Comparison of ENCODE assay signal across 18 cellular contexts in genomic region chr7:24742764-24743163, GRCh38. TPM values are rescaled to one million over a fixed set of nuclear protein-coding genes. Genes with fewer than 3 reads are reported as not detected.
A peak's percentile ranks its signal among the peaks of the same experiment; 100 is the strongest.
DNase-seq lines count a peak whose midpoint lies in the region; ATAC-seq, FAIRE-seq and TF ChIP-seq lines count a peak whose summit lies in the region.
"Had no signal": no experiment of that assay in that cellular context is flagged by ENCODE, and none has a peak within 500 bp of the region (broad histone marks: within the 10 kb centered on the region; RNA-seq: fewer than 3 reads in every experiment).

No MANE protein-coding gene starts in this region.

- no TSS peak for BruUV-seq in A673 (replicated peaks; lab: Mats Ljungman, UMichigan)

- DNase-seq in A549 (ENCODE audit: low read depth in 1 of 2, low spot score in 1 of 2) = no peak
- no peak for DNase-seq in Peyer's patch
- no peak for DNase-seq in fibroblast of lung (ENCODE audit: low read depth in 2 of 2)
- no peak for DNase-seq in psoas muscle
- DNase-seq in NCI-H1436 treated with DMSO at 0.1 percent for 48 hours (lab: John Stamatoyannopoulos, UW) = no peak
- DNase-seq in A673 (ENCODE audit: low spot score) = no peak
- no peak for DNase-seq in WERI-Rb-1
- DNase-seq: CD4-positive, alpha-beta T cell; DND-41; GDM1; Karpas-422; NCI-H1417 treated with DMSO at 0.1 percent for 48 hours; NCI-H2029 treated with DMSO at 0.1 percent for 48 hours; NCI-H510A treated with DMSO at 0.1 percent for 48 hours had no signal

- H3K36me3 ChIP-seq in Peyer's patch (no peaks in the 10 kb centered on the region), fibroblast of lung (ENCODE audit: control insufficient read depth, insufficient read depth, low read length) (no peaks in the 10 kb centered on the region), psoas muscle (ENCODE audit: insufficient read depth in 1 of 2, low read depth in 1 of 2) (peaks cover 0 to 9% of the 10 kb centered on the region in 2 donors), A673 (ENCODE audit: insufficient read depth, low read length, poor library complexity, severe bottlenecking) (no peaks in the 10 kb centered on the region), WERI-Rb-1 (no peaks in the 10 kb centered on the region)

- POLR2A ChIA-PET in A549 (lab: Yijun Ruan, JAX) = interaction anchor here (1.1 to 1.7 kb wide), 3 partner anchors 15 to 383 kb away, joined by 3 to 5 read pairs (median 3); partner anchors contain the start of gene CYCS
- POLR2A ChIA-PET in A673 (lab: Charles Lee; ENCODE audit: low non-redundant PET) = no interaction called here

- H3K9ac ChIP-seq in fibroblast of lung (ENCODE audit: insufficient read depth, low read length) = no peak overlapping the region

- H4K20me1 ChIP-seq in fibroblast of lung (ENCODE audit: control insufficient read depth, extremely low read depth, insufficient read depth, low read length) = no peaks in the 10 kb centered on the region

- H3K4me1 ChIP-seq in A549 (peaks cover 41% of the 10 kb centered on the region), Peyer's patch (peaks cover 0 to 14% (median 0%) of the 10 kb centered on the region in 4 donors), fibroblast of lung (ENCODE audit: control insufficient read depth, extremely low read depth, insufficient read depth, low read length) (peaks cover 2% of the 10 kb centered on the region), psoas muscle (peaks cover 17% of the 10 kb centered on the region), A673 (ENCODE audit: insufficient read depth, low read length, poor library complexity, severe bottlenecking) (no peaks in the 10 kb centered on the region)

- TF ChIP-seq CTCF in A549 (IDR thresholded peaks at IDR 0.05) = no peak
- no peak for TF ChIP-seq CTCF in Peyer's patch (IDR thresholded peaks at IDR 0.05)
- no peak for TF ChIP-seq CTCF in fibroblast of lung (conservative IDR thresholded peaks at IDR 0.05 in 1 of 2, IDR thresholded peaks at IDR 0.05 in 1 of 2; ENCODE audit: low read depth in 1 of 2, low read length in 2 of 2)
- TF ChIP-seq CTCF in psoas muscle (IDR thresholded peaks at IDR 0.05) = no peak
- TF ChIP-seq CTCF in A673 (conservative IDR thresholded peaks at IDR 0.05; ENCODE audit: low read depth, low read length) = no peak
- TF ChIP-seq CTCF in WERI-Rb-1 (IDR thresholded peaks at IDR 0.05; ENCODE audit: low read depth, low read length) = no peak

- no peaks in the 10 kb centered on the region for H3K79me2 ChIP-seq in fibroblast of lung (ENCODE audit: control insufficient read depth, insufficient read depth, low read length)

- no peak for TF ChIP-seq POLR2A in A549 (IDR thresholded peaks at IDR 0.05; ENCODE audit: low read length)
- no peak for TF ChIP-seq POLR2A in Peyer's patch (IDR thresholded peaks at IDR 0.05)

- TF ChIP-seq RAD21 in A549 (conservative IDR thresholded peaks at IDR 0.05 in 1 of 2, IDR thresholded peaks at IDR 0.05 in 1 of 2) = no peak

- intact Hi-C loops in psoas muscle (cut with DNase I) (no loop called here), A673 (cut with micrococcal nuclease; ENCODE audit: unreplicated experiment) (loop anchor here (10.0 kb wide), 1 partner anchor 352 kb away; no protein-coding TSS in a partner anchor)

- H3K27ac ChIP-seq in A549 = peak overlapping the region; percentile 91 to 95
- peak overlapping the region in 3 of 4 donors; percentile 52 to 86 (median 69) for H3K27ac ChIP-seq in Peyer's patch
- H3K27ac ChIP-seq in fibroblast of lung (ENCODE audit: insufficient read depth, low read length) = peak overlapping the region; percentile 67
- H3K27ac ChIP-seq in psoas muscle = peak overlapping the region; percentile 74
- H3K27ac ChIP-seq in A673 (ENCODE audit: low read depth, low read length, poor library complexity, severe bottlenecking) = no peak overlapping the region
- no peak overlapping the region for H3K27ac ChIP-seq in WERI-Rb-1

- H3K4me2 ChIP-seq in A549 = peak overlapping the region; percentile 71
- H3K4me2 ChIP-seq in fibroblast of lung (ENCODE audit: extremely low read depth, insufficient read depth, low read length) = no peak overlapping the region

- TF ChIP-seq EP300 in A549 (IDR thresholded peaks at IDR 0.05) = no peak

- H2AFZ ChIP-seq in fibroblast of lung (ENCODE audit: low read length) = no peak overlapping the region

- peaks cover 16% of the 10 kb centered on the region; the same call in 2 of the 3 replicates for H3K9me3 ChIP-seq in A549
- no peaks in the 10 kb centered on the region for H3K9me3 ChIP-seq in Peyer's patch
- H3K9me3 ChIP-seq in fibroblast of lung (ENCODE audit: control insufficient read depth, insufficient read depth, low read depth, low read length) = no peaks in the 10 kb centered on the region
- H3K9me3 ChIP-seq in psoas muscle = peaks cover 5% of the 10 kb centered on the region
- peaks cover 14% of the 10 kb centered on the region for H3K9me3 ChIP-seq in A673 (ENCODE audit: low read depth, low read length, poor library complexity, severe bottlenecking)
- no peaks in the 10 kb centered on the region for H3K9me3 ChIP-seq in WERI-Rb-1 (ENCODE audit: severe bottlenecking)

- no peaks in the 10 kb centered on the region for H3K27me3 ChIP-seq in Peyer's patch
- no peaks in the 10 kb centered on the region for H3K27me3 ChIP-seq in fibroblast of lung (ENCODE audit: control insufficient read depth, insufficient read depth, low read length)
- no peaks in the 10 kb centered on the region for H3K27me3 ChIP-seq in psoas muscle (ENCODE audit: insufficient read depth in 3 of 3, low read length in 2 of 3)
- no peaks in the 10 kb centered on the region for H3K27me3 ChIP-seq in A673 (replicated peaks; ENCODE audit: insufficient read depth, low read depth, low read length, poor library complexity)
- no peaks in the 10 kb centered on the region for H3K27me3 ChIP-seq in WERI-Rb-1 (ENCODE audit: insufficient read depth, low read depth, severe bottlenecking)

- CTCF ChIA-PET in A549 (lab: Yijun Ruan, JAX) (interaction anchor here (0.7 to 1.6 kb wide), 4 partner anchors 12 to 77 kb away, joined by 3 to 5 read pairs (median 4); no protein-coding TSS in a partner anchor), A673 (lab: Charles Lee) (no interaction called here)

- ATAC-seq in A549 (no peak), psoas muscle (no peak), HG02763 (IDR thresholded peaks at IDR 0.05; ENCODE audit: unreplicated experiment) (no peak)

- WGBS in A549 (ENCODE audit: missing lambda C conversion rate) = 94% methylated on average over 3 of the region's 3 CpGs
- WGBS in psoas muscle, 3 donors = 92 to 97% (median 94%) methylated on average over 3 of the region's 3 CpGs

- FAIRE-seq in A549 (lab: Jason Lieb, UNC) = no peak
- FAIRE-seq: A204.1, D721Med, H1 had no signal

- H3K4me3 ChIP-seq in A549 (no peak overlapping the region), Peyer's patch (no peak overlapping the region), fibroblast of lung (replicated peaks in 1 of 4; ENCODE audit: control extremely low read depth in 1 of 4, insufficient read depth in 1 of 4, low read depth in 3 of 4, low read length in 4 of 4) (no peak overlapping the region), psoas muscle (no peak overlapping the region), A673 (ENCODE audit: low read depth, low read length, poor library complexity, severe bottlenecking) (no peak overlapping the region), WERI-Rb-1 (ENCODE audit: low read depth, low read length) (no peak overlapping the region)

TF ChIP-seq in A549, 52 proteins besides CTCF, POLR2A, EP300 and RAD21 (continues in another document):
- no peak for TF ChIP-seq PHF8 (IDR thresholded peaks at IDR 0.05; ENCODE audit: borderline replicate concordance, low read depth)
- no peak for TF ChIP-seq USF2 (IDR thresholded peaks at IDR 0.05)
- no peak for TF ChIP-seq NR3C1 (IDR thresholded peaks at IDR 0.05)
- TF ChIP-seq KDM1A (IDR thresholded peaks at IDR 0.05; ENCODE audit: low read depth) = no peak
- TF ChIP-seq MAFK (IDR thresholded peaks at IDR 0.05; ENCODE audit: partially characterized antibody) = no peak
- no peak for TF ChIP-seq SMC3 (IDR thresholded peaks at IDR 0.05)
- no peak for TF ChIP-seq HES2 (IDR thresholded peaks at IDR 0.05)
- TF ChIP-seq E2F6 (IDR thresholded peaks at IDR 0.05; ENCODE audit: borderline replicate concordance, low read depth) = no peak
- no peak for TF ChIP-seq JUNB (IDR thresholded peaks at IDR 0.05)
- TF ChIP-seq SREBF2 (IDR thresholded peaks at IDR 0.05) = no peak
- no peak for TF ChIP-seq TP53 (CRISPR knock-in tag; IDR thresholded peaks at IDR 0.05)
- TF ChIP-seq POLR2AphosphoS2 (conservative IDR thresholded peaks at IDR 0.05; ENCODE audit: low read length) = no peak
- TF ChIP-seq RARB (CRISPR knock-in tag; IDR thresholded peaks at IDR 0.05) = no peak

RNA-seq across cellular contexts. Expression of gene GSDME, which starts 14.5 kb away (rescaled TPM):
- polyA plus RNA-seq in A549 (2011; rRNA removed) = 55.9 and 57.5 TPM in 2 replicates
- polyA plus RNA-seq in A549 (2012; cell fraction: cytosol; rRNA removed) = 42.9 and 48.2 TPM in 2 replicates
- 40.3 and 55.3 TPM in 2 replicates for polyA plus RNA-seq in A549 (2012; cell fraction: nucleus; rRNA removed)
- 50.9 to 51.9 TPM (median 51.0 TPM) in 3 replicates for polyA plus RNA-seq in A549 (2017; fragmentation: RNase III; extraction: RNeasy Plus Mini Kit Qiagen cat#74134 plus additional on column Dnase treatment)
- polyA minus RNA-seq in A549 (2011; rRNA and poly(A)+ RNA removed) = 45.3 and 48.9 TPM in 2 replicates
- total RNA-seq in Peyer's patch = 100 to 1,000 TPM in 3 of 4 donors, 10 to 100 TPM in 1; 14.0 to 177 (median 135) TPM
- 40.1 and 57.1 TPM in 2 replicates for total RNA-seq in fibroblast of lung
- polyA plus RNA-seq in fibroblast of lung = 28.1 and 40.8 TPM in 2 replicates
- 29.2 and 38.8 TPM in 2 replicates for polyA plus RNA-seq in fibroblast of lung (2012)
- 25.6 and 44.5 TPM in 2 replicates for polyA minus RNA-seq in fibroblast of lung (ENCODE audit: low replicate concordance)
- 10 to 100 TPM; 10.9 to 32.1 (median 16.0) TPM for total RNA-seq in psoas muscle
- 10 to 100 TPM in 1 of 3 donors, 1 to 10 TPM in 2; 4.9 to 30.7 (median 8.3) TPM for polyA plus RNA-seq in psoas muscle
- 0.77 and 3.0 TPM in 2 replicates for total RNA-seq in A673 (2021)

Comparison
In these comparisons a context has a peak if more than half of its experiments do, and no peak if none do; other contexts are left out.
1. H3K27ac ChIP-seq: peak in A549 (2 of 2), Peyer's patch (3 of 4), fibroblast of lung (single experiment) and psoas muscle (single experiment); none in A673 (single experiment) and WERI-Rb-1 (single experiment).